ENCODE assay signal across 1 cellular context in the genomic region with DNA sequence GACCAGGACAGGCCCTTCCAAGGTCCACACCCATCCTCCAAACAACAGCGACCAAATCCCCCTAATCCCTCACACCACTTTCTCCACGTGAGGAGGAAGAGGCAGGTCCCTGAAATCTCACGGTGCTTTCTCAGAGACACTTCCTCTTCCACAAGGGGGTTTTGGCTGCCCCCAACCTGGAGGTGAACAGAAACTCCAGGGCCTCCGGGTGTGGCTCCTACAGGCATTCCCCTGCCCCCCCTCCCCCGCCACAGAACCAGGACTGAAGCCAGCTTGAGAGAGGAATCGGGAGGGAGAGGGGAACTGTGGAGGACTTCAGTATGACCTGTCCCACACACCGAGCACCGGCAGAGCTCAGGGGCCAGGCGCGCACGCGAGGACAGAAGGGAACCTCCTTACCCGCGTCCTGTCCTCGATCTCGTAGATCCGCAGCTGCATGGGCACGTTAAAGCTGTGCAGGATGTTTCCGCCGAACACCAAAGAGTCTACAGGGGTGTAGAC.
A peak's percentile ranks its signal among the peaks of the same experiment; 100 is the strongest.
TF ChIP-seq lines count a peak whose summit lies in the region.

No MANE protein-coding gene starts in this region.

TF ChIP-seq in K562, 482 proteins besides CTCF, POLR2A, EP300 and RAD21:
- TF ChIP-seq ZBTB17 (CRISPR knock-in tag; IDR thresholded peaks at IDR 0.05) (no peak), ZNF436 (CRISPR knock-in tag; IDR thresholded peaks at IDR 0.05) (no peak), ZNF507 (tag; conservative IDR thresholded peaks at IDR 0.05) (no peak), SPI1 (IDR thresholded peaks at IDR 0.05; ENCODE audit: borderline replicate concordance, low read depth, low read length) (peak; percentile 68; the same call in 1 of the 2 replicates), HDGF (IDR thresholded peaks at IDR 0.05) (no peak), CHD4 (IDR thresholded peaks at IDR 0.05; ENCODE audit: insufficient read depth, insufficient replicate concordance, low read depth, low read length, poor library complexity, severe bottlenecking) (no peak)
- TF ChIP-seq, protein P1, sequence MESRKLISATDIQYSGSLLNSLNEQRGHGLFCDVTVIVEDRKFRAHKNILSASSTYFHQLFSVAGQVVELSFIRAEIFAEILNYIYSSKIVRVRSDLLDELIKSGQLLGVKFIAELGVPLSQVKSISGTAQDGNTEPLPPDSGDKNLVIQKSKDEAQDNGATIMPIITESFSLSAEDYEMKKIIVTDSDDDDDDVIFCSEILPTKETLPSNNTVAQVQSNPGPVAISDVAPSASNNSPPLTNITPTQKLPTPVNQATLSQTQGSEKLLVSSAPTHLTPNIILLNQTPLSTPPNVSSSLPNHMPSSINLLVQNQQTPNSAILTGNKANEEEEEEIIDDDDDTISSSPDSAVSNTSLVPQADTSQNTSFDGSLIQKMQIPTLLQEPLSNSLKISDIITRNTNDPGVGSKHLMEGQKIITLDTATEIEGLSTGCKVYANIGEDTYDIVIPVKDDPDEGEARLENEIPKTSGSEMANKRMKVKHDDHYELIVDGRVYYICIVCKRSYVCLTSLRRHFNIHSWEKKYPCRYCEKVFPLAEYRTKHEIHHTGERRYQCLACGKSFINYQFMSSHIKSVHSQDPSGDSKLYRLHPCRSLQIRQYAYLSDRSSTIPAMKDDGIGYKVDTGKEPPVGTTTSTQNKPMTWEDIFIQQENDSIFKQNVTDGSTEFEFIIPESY (CRISPR knock-in tag; IDR thresholded peaks at IDR 0.05), result 0 out of 2 replicates have a peak, but pooled peaks have one; percentile 14
